ENCODE assay signal across 15 cellular contexts in the genomic region with DNA sequence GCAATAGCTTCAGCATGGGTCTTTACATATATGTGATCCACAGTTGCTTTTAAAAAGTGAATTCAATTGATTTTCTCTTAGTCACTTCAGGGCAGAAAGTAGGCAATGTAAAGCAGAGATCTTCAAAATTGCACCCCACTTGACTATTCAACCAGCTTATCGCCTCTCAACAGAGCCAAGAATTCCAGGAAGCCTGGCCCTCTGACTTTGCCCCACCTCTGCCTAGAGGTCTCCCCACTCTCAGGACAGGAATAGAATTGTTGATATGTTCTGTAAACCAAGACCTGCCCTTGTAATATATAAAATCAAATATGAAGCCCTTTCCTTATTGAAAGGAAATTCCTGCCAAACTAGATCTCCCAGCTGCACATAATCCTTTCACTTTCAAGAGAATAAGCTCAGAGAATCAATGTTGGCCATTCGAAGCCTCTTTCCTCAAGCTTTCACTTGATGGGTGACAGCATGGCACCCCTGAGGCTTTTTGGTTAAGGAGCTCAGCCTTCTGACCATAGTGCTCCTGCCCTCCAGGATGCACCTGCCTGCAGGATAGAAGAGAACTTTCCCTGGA.
DNase-seq lines count a peak whose midpoint lies in the region; ATAC-seq and TF ChIP-seq lines count a peak whose summit lies in the region.
"Had no signal": no experiment of that assay in that cellular context is flagged by ENCODE, and none has a peak within 500 bp of the region (broad histone marks: within the 10 kb centered on the region; RNA-seq: fewer than 3 reads in every experiment).

No MANE protein-coding gene starts in this region.

- H3K4me2 ChIP-seq in trophoblast cell (ENCODE audit: low read length), result no peak overlapping the region

- H3K4me1 Mint-ChIP-seq in Calu3 (ENCODE audit: low read depth, unreplicated experiment) (peaks cover 50% of the 10 kb centered on the region), HFFc6 (ENCODE audit: low read depth) (no peaks in the 10 kb centered on the region)

- WGBS in trophoblast cell (ENCODE audit: extremely low coverage, insufficient coverage, insufficient read length), result no CpG with 5 or more reads among the region's 2 CpGs

- CTCF ChIA-PET in Calu3 (lab: Charles Lee), result interaction anchor here (0.6 to 1.0 kb wide), 4 partner anchors 31 to 542 kb away, joined by 3 to 7 read pairs (median 3); a partner anchor contains a TSS
- CTCF ChIA-PET in HEK293T (lab: Yijun Ruan, JAX), result no interaction called here

- POLR2A ChIA-PET in HEK293T (lab: Yijun Ruan, JAX), result no interaction called here

- BruUV-seq in Calu3 (replicated peaks; lab: Mats Ljungman, UMichigan), result no TSS peak

- no peaks in the 10 kb centered on the region for H3K27me3 ChIP-seq in trophoblast cell (ENCODE audit: insufficient read depth, low read length)

- no peak for TF ChIP-seq CTCF in Calu3 (IDR thresholded peaks at IDR 0.05; ENCODE audit: unreplicated experiment)
- TF ChIP-seq CTCF in epithelial cell of esophagus (IDR thresholded peaks at IDR 0.05; ENCODE audit: insufficient read depth, low read depth, low read length, missing control alignments), result no peak
- no peak for TF ChIP-seq CTCF in HFFc6 (IDR thresholded peaks at IDR 0.05)

- H3K18ac ChIP-seq in trophoblast cell (ENCODE audit: low read length), result no peak overlapping the region

- no peak overlapping the region for H3K4ac ChIP-seq in trophoblast cell (ENCODE audit: low read depth, low read length)

- DNase-seq in Calu3, result no peak
- DNase-seq in OCI-M1 (lab: John Stamatoyannopoulos, UW), result peak; percentile 31
- DNase-seq in epithelial cell of esophagus (ENCODE audit: low read depth), result peak; percentile 24
- no peak for DNase-seq in trophoblast cell
- no peak for DNase-seq in HFFc6
- DNase-seq in HUDEP-2 (lab: John Stamatoyannopoulos, UW; ENCODE audit: unreplicated experiment in 76 of 76), result no peak
- no peak for DNase-seq in HEK293T (ENCODE audit: extremely low spot score)
- DNase-seq: GOT3, MV-4-11, NCI-H187 treated with DMSO at 0.1 percent for 48 hours, NCI-H446, NCI-H69, RPMI8226 had no signal

- no peaks in the 10 kb centered on the region for H3K9me3 ChIP-seq in trophoblast cell (ENCODE audit: insufficient read depth, low read depth, low read length)

- no peaks in the 10 kb centered on the region for H3K9me3 Mint-ChIP-seq in Calu3 (ENCODE audit: low read depth, unreplicated experiment)
- H3K9me3 Mint-ChIP-seq in HFFc6, result peaks cover 24% of the 10 kb centered on the region

- no peaks in the 10 kb centered on the region for H3K27me3 Mint-ChIP-seq in Calu3 (ENCODE audit: unreplicated experiment)
- H3K27me3 Mint-ChIP-seq in HFFc6 (ENCODE audit: insufficient read depth), result peaks cover 4% of the 10 kb centered on the region

- no peak overlapping the region for H3K14ac ChIP-seq in trophoblast cell (ENCODE audit: low read length)

- H2AK5ac ChIP-seq in trophoblast cell (ENCODE audit: low read length), result no peak overlapping the region

- H3K27ac ChIP-seq in trophoblast cell (ENCODE audit: low read depth, low read length), result no peak overlapping the region
- H3K27ac ChIP-seq: C4-2B had no signal

- no peak overlapping the region for H3K23ac ChIP-seq in trophoblast cell (ENCODE audit: low read length)

- H3K27ac Mint-ChIP-seq in Calu3 (ENCODE audit: unreplicated experiment) (peak overlapping the region; percentile 12), HFFc6 (no peak overlapping the region)

- peaks cover 2 to 3% of the 10 kb centered on the region in 2 experiments for H3K4me1 ChIP-seq in trophoblast cell (ENCODE audit: control insufficient read depth in 1 of 2, insufficient read depth in 2 of 2, low read length in 2 of 2)

- peak overlapping the region; percentile 64 for H2BK12ac ChIP-seq in trophoblast cell (ENCODE audit: low read length)

- no peaks in the 10 kb centered on the region for H3K36me3 Mint-ChIP-seq in Calu3 (ENCODE audit: insufficient read depth, unreplicated experiment)
- H3K36me3 Mint-ChIP-seq in HFFc6 (ENCODE audit: low read depth), result no peaks in the 10 kb centered on the region

- H3K4me3 Mint-ChIP-seq in Calu3 (ENCODE audit: low read depth, unreplicated experiment), result no peak overlapping the region
- no peak overlapping the region for H3K4me3 Mint-ChIP-seq in HFFc6

- no peak overlapping the region for H4K12ac ChIP-seq in trophoblast cell (ENCODE audit: low read depth, low read length)

- no peaks in the 10 kb centered on the region for H3K79me1 ChIP-seq in trophoblast cell (ENCODE audit: low read length)

- intact Hi-C loops in Calu3 (cut with micrococcal nuclease; ENCODE audit: unreplicated experiment), result loop anchor here (5.0 kb wide), 2 partner anchors 208 to 262 kb away; a partner anchor contains a TSS

- H2AFZ ChIP-seq in trophoblast cell (ENCODE audit: insufficient read depth, low read length, poor library complexity), result no peak overlapping the region

- peak overlapping the region; percentile 13 for H2BK120ac ChIP-seq in trophoblast cell (ENCODE audit: insufficient read depth, low read length, poor library complexity)

- no peak for ATAC-seq in HG03442 (IDR thresholded peaks at IDR 0.05; ENCODE audit: unreplicated experiment)

- no peak overlapping the region for H3K4me3 ChIP-seq in epithelial cell of esophagus (ENCODE audit: low read length)
- H3K4me3 ChIP-seq in trophoblast cell (ENCODE audit: low read depth, low read length), result no peak overlapping the region

- H2BK5ac ChIP-seq in trophoblast cell (ENCODE audit: low read depth, low read length, poor library complexity), result no peak overlapping the region

- no peak overlapping the region for H4K8ac ChIP-seq in trophoblast cell (ENCODE audit: low read depth, low read length)

- H3K36me3 ChIP-seq in trophoblast cell (ENCODE audit: control insufficient read depth in 1 of 2, insufficient read depth in 2 of 2, low read length in 2 of 2), result no peaks in the 10 kb centered on the region

- no peak overlapping the region for H4K91ac ChIP-seq in trophoblast cell (ENCODE audit: low read depth, low read length)

- H3K79me2 ChIP-seq in trophoblast cell (ENCODE audit: control insufficient read depth, insufficient read depth, low read length, poor library complexity), result no peaks in the 10 kb centered on the region

- no peak overlapping the region for H3K9ac ChIP-seq in trophoblast cell (ENCODE audit: low read length)

TF ChIP-seq in HEK293T, 16 proteins besides CTCF, POLR2A, EP300 and RAD21:
- TF ChIP-seq FOXA1 (IDR thresholded peaks at IDR 0.05), result no peak
TF ChIP-seq in HEK293T: peak in this region for 0.

Comparison
In these comparisons a context has a peak if more than half of its experiments do, and no peak if none do; other contexts are left out.
1. DNase-seq: peak in OCI-M1 (single experiment) and epithelial cell of esophagus (single experiment); none in Calu3 (single experiment), trophoblast cell (0 of 2), HFFc6 (single experiment), HUDEP-2 (0 of 76) and HEK293T (single experiment).